In genomic region chr7:157474685-157475084, GRCh38 we compare ENCODE assay signal across 11 cellular contexts.
DNase-seq lines count a peak whose midpoint lies in the region; ATAC-seq and TF ChIP-seq lines count a peak whose summit lies in the region.
"Had no signal": no experiment of that assay in that cellular context is flagged by ENCODE, and none has a peak within 500 bp of the region (broad histone marks: within the 10 kb centered on the region; RNA-seq: fewer than 3 reads in every experiment).

No MANE protein-coding gene starts in this region.

- no peak for TF ChIP-seq EP300 in sigmoid colon (IDR thresholded peaks at IDR 0.05)

- intact Hi-C loops in sigmoid colon (cut with DNase I), result no loop called here

- no peak for ATAC-seq in HG03039 (IDR thresholded peaks at IDR 0.05; ENCODE audit: unreplicated experiment)
- ATAC-seq: stimulated activated effector memory CD8-positive, alpha-beta T cell treated with anti-CD3 and anti-CD28 coated beads, Interleukin-12 subunit alpha, Interleukin-12 subunit beta, amount 100 ng/mL, for 72 hours had no signal

- H3K9me3 ChIP-seq in sigmoid colon, result peaks cover 0 to 8% (median 5%) of the 10 kb centered on the region in 4 donors

- TF ChIP-seq POLR2A in sigmoid colon (IDR thresholded peaks at IDR 0.05), result no peak

- WGBS in sigmoid colon, 2 donors, result 45 to 47% methylated on average over 12 of the region's 12 CpGs

- TF ChIP-seq CTCF in sigmoid colon (IDR thresholded peaks at IDR 0.05), result no peak

- H3K27ac ChIP-seq in sigmoid colon, result no peak overlapping the region
- H3K27ac ChIP-seq: ascending aorta had no signal

- H3K4me3 ChIP-seq in sigmoid colon, result no peak overlapping the region
- H3K4me3 ChIP-seq: ascending aorta had no signal

- DNase-seq in activated CD8-positive, alpha-beta memory T cell treated with anti-CD3 and anti-CD28 coated beads for 24 hours, result peak; percentile 68
- no peak for DNase-seq in activated CD8-positive, alpha-beta memory T cell treated with anti-CD3 and anti-CD28 coated beads, Interleukin-2, amount 50 U/mL, for 4 hours
- DNase-seq in LHCN-M2 (ENCODE audit: low read depth), result peak; percentile 9
- DNase-seq in cerebellar cortex (ENCODE audit: low spot score), result peak; percentile 10
- DNase-seq in sigmoid colon, result peak; percentile 18
- DNase-seq in GM03348 (ENCODE audit: low spot score), result no peak
- DNase-seq in MV-4-11 (lab: John Stamatoyannopoulos, UW), result no peak
- DNase-seq: DMS79 had no signal

- no peaks in the 10 kb centered on the region for H3K36me3 ChIP-seq in sigmoid colon
- H3K36me3 ChIP-seq: ascending aorta had no signal

- H3K27me3 ChIP-seq in sigmoid colon, result no peaks in the 10 kb centered on the region
- H3K27me3 ChIP-seq: ascending aorta had no signal

- H3K4me1 ChIP-seq in sigmoid colon, result no peaks in the 10 kb centered on the region
- H3K4me1 ChIP-seq: ascending aorta had no signal

Comparison
In these comparisons a context has a peak if more than half of its experiments do, and no peak if none do; other contexts are left out.
1. DNase-seq: peak in activated CD8-positive, alpha-beta memory T cell treated with anti-CD3 and anti-CD28 coated beads for 24 hours (single experiment), LHCN-M2 (single experiment), cerebellar cortex (single experiment) and sigmoid colon (single experiment); none in activated CD8-positive, alpha-beta memory T cell treated with anti-CD3 and anti-CD28 coated beads, Interleukin-2, amount 50 U/mL, for 4 hours (single experiment), GM03348 (single experiment) and MV-4-11 (single experiment).